In genomic region chr3:173938159-173938558, GRCh38 we compare ENCODE assay signal across 9 cellular contexts.
DNase-seq lines count a peak whose midpoint lies in the region; ATAC-seq and TF ChIP-seq lines count a peak whose summit lies in the region.
"Had no signal": no experiment of that assay in that cellular context is flagged by ENCODE, and none has a peak within 500 bp of the region (broad histone marks: within the 10 kb centered on the region; RNA-seq: fewer than 3 reads in every experiment).

No MANE protein-coding gene starts in this region.

- peaks cover 11% of the 10 kb centered on the region for H3K4me1 ChIP-seq in HUES48 (ENCODE audit: control insufficient read depth, insufficient read depth, low read length)
- H3K4me1 ChIP-seq in iPS-20b (ENCODE audit: insufficient read depth, low read length), result peaks cover 9% of the 10 kb centered on the region
- H3K4me1 ChIP-seq in esophagus squamous epithelium, result no peaks in the 10 kb centered on the region

- H3K27me3 Mint-ChIP-seq in WTC11 (ENCODE audit: low read depth), result no peaks in the 10 kb centered on the region
- H3K27me3 Mint-ChIP-seq in naive thymus-derived CD8-positive, alpha-beta T cell, result no peaks in the 10 kb centered on the region

- no peak for ATAC-seq in WTC11
- ATAC-seq in naive thymus-derived CD8-positive, alpha-beta T cell, result no peak

- peak; percentile 15 for DNase-seq in BJ (ENCODE audit: low read depth)
- no peak for DNase-seq in WTC11 (ENCODE audit: low spot score)
- no peak for DNase-seq in NK-92 treated with Interleukin-12 subunit alpha and Interleukin-12 subunit beta, amount 100 ng/mL, for 24 hours (lab: John Stamatoyannopoulos, UW)
- DNase-seq in mesenteric fat pad (ENCODE audit: low spot score), result no peak
- DNase-seq in esophagus squamous epithelium (lab: John Stamatoyannopoulos, UW), result no peak
- no peak for DNase-seq in naive thymus-derived CD8-positive, alpha-beta T cell
- DNase-seq: GDM1 had no signal

- TF ChIP-seq POLR2A in esophagus squamous epithelium (IDR thresholded peaks at IDR 0.05), result no peak

- no peak overlapping the region for H3K4me3 Mint-ChIP-seq in WTC11
- H3K4me3 Mint-ChIP-seq in naive thymus-derived CD8-positive, alpha-beta T cell, result no peak overlapping the region

- H3K27me3 ChIP-seq in BJ (ENCODE audit: control insufficient read depth, insufficient read depth, low read length) (no peaks in the 10 kb centered on the region), HUES48 (ENCODE audit: control insufficient read depth, insufficient read depth, low read length) (no peaks in the 10 kb centered on the region), iPS-20b (ENCODE audit: insufficient read depth, low read length) (no peaks in the 10 kb centered on the region), esophagus squamous epithelium (no peaks in the 10 kb centered on the region)

- H3K27ac Mint-ChIP-seq in WTC11, result no peak overlapping the region
- H3K27ac Mint-ChIP-seq in naive thymus-derived CD8-positive, alpha-beta T cell, result no peak overlapping the region

- peak overlapping the region; percentile 58 for H3K27ac ChIP-seq in HUES48 (ENCODE audit: low read depth, low read length)
- H3K27ac ChIP-seq in iPS-20b (ENCODE audit: low read length), result no peak overlapping the region
- H3K27ac ChIP-seq in esophagus squamous epithelium, result no peak overlapping the region

- H3K4me3 ChIP-seq in BJ (ENCODE audit: low read depth, low read length) (no peak overlapping the region), HUES48 (ENCODE audit: low read depth, low read length) (no peak overlapping the region), iPS-20b (ENCODE audit: low read length) (no peak overlapping the region), esophagus squamous epithelium (no peak overlapping the region)

- H3K36me3 Mint-ChIP-seq in WTC11, result no peaks in the 10 kb centered on the region
- H3K36me3 Mint-ChIP-seq in naive thymus-derived CD8-positive, alpha-beta T cell, result no peaks in the 10 kb centered on the region

- H3K4me1 Mint-ChIP-seq in WTC11, result peaks cover 14% of the 10 kb centered on the region
- no peaks in the 10 kb centered on the region for H3K4me1 Mint-ChIP-seq in naive thymus-derived CD8-positive, alpha-beta T cell

- no peaks in the 10 kb centered on the region for H3K9me3 ChIP-seq in HUES48 (ENCODE audit: control insufficient read depth, insufficient read depth, low read length)
- no peaks in the 10 kb centered on the region for H3K9me3 ChIP-seq in iPS-20b (ENCODE audit: insufficient read depth, low read depth, low read length)
- no peaks in the 10 kb centered on the region for H3K9me3 ChIP-seq in esophagus squamous epithelium

- H3K9ac ChIP-seq in HUES48 (ENCODE audit: low read depth, low read length), result no peak overlapping the region
- H3K9ac ChIP-seq in iPS-20b (ENCODE audit: low read depth, low read length), result peak overlapping the region; percentile 6

- 22 to 24% methylated on average over 4 of the region's 4 CpGs for WGBS in esophagus squamous epithelium, 2 donors

- CTCF ChIA-PET in BJ (lab: Yijun Ruan, JAX), result no interaction called here
- CTCF ChIA-PET in WTC11 (lab: Charles Lee), result interaction anchor here (0.6 kb wide), 1 partner anchor 216 kb away, joined by 4 read pairs; no protein-coding TSS in a partner anchor

- H3K9me3 Mint-ChIP-seq in WTC11, result no peaks in the 10 kb centered on the region
- H3K9me3 Mint-ChIP-seq in naive thymus-derived CD8-positive, alpha-beta T cell, result peaks cover 0 to 2% (median 0%) of the 10 kb centered on the region in 9 donors

- intact Hi-C loops in esophagus squamous epithelium (cut with DNase I), result no loop called here

- POLR2A ChIA-PET in BJ (lab: Charles Lee) (no interaction called here), WTC11 (lab: Charles Lee) (no interaction called here)
- POLR2A ChIA-PET in naive thymus-derived CD8-positive, alpha-beta T cell (lab: Charles Lee), result no interaction called here

- no peaks in the 10 kb centered on the region for H3K36me3 ChIP-seq in BJ (ENCODE audit: control insufficient read depth, insufficient read depth, low read length)
- no peaks in the 10 kb centered on the region for H3K36me3 ChIP-seq in HUES48 (ENCODE audit: control insufficient read depth, insufficient read depth, low read length)
- no peaks in the 10 kb centered on the region for H3K36me3 ChIP-seq in iPS-20b (ENCODE audit: insufficient read depth, low read depth, low read length)
- no peaks in the 10 kb centered on the region for H3K36me3 ChIP-seq in esophagus squamous epithelium

- TF ChIP-seq CTCF in BJ (IDR thresholded peaks at IDR 0.05; ENCODE audit: insufficient read depth, low read depth, low read length) (no peak), WTC11 (IDR thresholded peaks at IDR 0.05) (no peak), esophagus squamous epithelium (IDR thresholded peaks at IDR 0.05) (no peak)

TF ChIP-seq in WTC11, 78 proteins besides CTCF, POLR2A, EP300 and RAD21:
- TF ChIP-seq NFE2L1 (CRISPR knock-in tag; IDR thresholded peaks at IDR 0.05), result peak; percentile 85; the same call in 1 of the 2 replicates
- TF ChIP-seq MAX (CRISPR knock-in tag; IDR thresholded peaks at IDR 0.05), result no peak
- TF ChIP-seq ARID4B (CRISPR knock-in tag; IDR thresholded peaks at IDR 0.05; ENCODE audit: borderline replicate concordance), result no peak
